1 cellular context compared by ENCODE assay signal in the genomic region with DNA sequence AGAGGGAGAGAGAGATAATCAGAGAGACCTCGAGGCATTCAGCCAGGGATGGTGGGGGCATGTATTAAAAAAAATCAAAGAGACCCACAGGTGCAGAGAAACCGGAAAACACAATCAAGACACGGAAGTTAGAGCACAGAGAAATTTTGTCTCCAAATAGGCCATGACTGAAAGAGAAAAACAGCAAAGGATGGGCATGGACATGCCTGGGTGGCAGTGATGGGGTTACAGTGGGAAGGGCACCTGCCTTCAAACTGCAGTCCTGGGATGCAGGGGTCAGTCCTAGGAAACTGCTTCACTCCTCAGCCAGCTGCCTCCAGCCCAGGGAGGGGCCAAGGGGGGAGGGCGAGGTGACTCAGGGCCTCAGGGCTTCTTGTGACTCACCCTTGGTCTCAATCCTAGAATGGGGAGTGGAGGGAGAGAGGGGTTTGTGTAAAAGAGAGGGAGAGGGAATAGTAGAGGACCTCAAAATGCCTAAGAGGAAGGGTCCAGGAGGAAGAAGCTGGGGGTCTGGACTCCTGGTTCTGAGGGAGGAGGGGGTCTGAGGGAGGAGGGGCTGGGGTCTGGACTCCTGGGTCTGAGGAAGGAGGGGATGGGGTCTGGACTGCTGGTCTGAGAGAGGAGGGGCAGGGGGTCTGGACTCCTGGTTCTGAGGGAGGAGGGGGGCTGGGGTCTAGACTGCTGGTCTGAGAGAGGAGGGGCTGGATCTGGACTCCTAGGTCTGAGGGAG.
TF ChIP-seq lines count a peak whose summit lies in the region.

No MANE protein-coding gene starts in this region.

TF ChIP-seq in K562, 482 proteins besides CTCF, POLR2A, EP300 and RAD21 (continued from another document and continues in another):
- TF ChIP-seq THRB (CRISPR knock-in tag; conservative IDR thresholded peaks at IDR 0.05) (peak; percentile 50; the same call in 1 of the 2 replicates), ZNF165 (CRISPR knock-in tag; IDR thresholded peaks at IDR 0.05; ENCODE audit: borderline replicate concordance) (no peak), NR2C1 (IDR thresholded peaks at IDR 0.05) (no peak), NR2C1 (tag; IDR thresholded peaks at IDR 0.05) (no peak), SMC3 (conservative IDR thresholded peaks at IDR 0.05; ENCODE audit: insufficient read depth, low read depth, low read length) (0 out of 2 replicates have a peak, but pooled peaks have one; percentile 5), TAF9B (IDR thresholded peaks at IDR 0.05; ENCODE audit: partially characterized antibody) (no peak), ELF1 (tag; IDR thresholded peaks at IDR 0.05) (0 out of 2 replicates have a peak, but pooled peaks have one; percentile 29), ELF2 (CRISPR knock-in tag; IDR thresholded peaks at IDR 0.05) (no peak), KDM1A (IDR thresholded peaks at IDR 0.05) (peak; percentile 70 to 80; a peak in 3 of 4 replicates), ZNF592 (IDR thresholded peaks at IDR 0.05) (peak; percentile 50), ZNF444 (CRISPR knock-in tag; IDR thresholded peaks at IDR 0.05) (no peak), CEBPB (tag; IDR thresholded peaks at IDR 0.05) (no peak), MAFK (IDR thresholded peaks at IDR 0.05; ENCODE audit: low read length) (peak; percentile 51; the same call in 1 of the 2 replicates), YY1 (IDR thresholded peaks at IDR 0.05; ENCODE audit: borderline replicate concordance in 1 of 3, control insufficient read depth in 1 of 3, extremely low read depth in 1 of 3, insufficient read depth in 3 of 3, insufficient read length in 1 of 3, insufficient replicate concordance in 2 of 3, low read depth in 1 of 3, low read length in 2 of 3) (peak in 1 of 3 experiments; percentile 32), PPARD (CRISPR knock-in tag; IDR thresholded peaks at IDR 0.05) (no peak), ZBTB26 (CRISPR knock-in tag; IDR thresholded peaks at IDR 0.05) (no peak), TAF1 (IDR thresholded peaks at IDR 0.05; ENCODE audit: control insufficient read depth, extremely low read depth, insufficient read depth, low read length, severe bottlenecking) (peak; percentile 30), CC2D1A (IDR thresholded peaks at IDR 0.05) (0 out of 2 replicates have a peak, but pooled peaks have one; percentile 12), NFRKB (IDR thresholded peaks at IDR 0.05; ENCODE audit: low read depth) (no peak; the same call in none of the 2 replicates), ZNF282 (CRISPR knock-in tag; IDR thresholded peaks at IDR 0.05) (no peak), JUNB (CRISPR knock-in tag; conservative IDR thresholded peaks at IDR 0.05) (peak; percentile 78), CAMTA2 (CRISPR knock-in tag; conservative IDR thresholded peaks at IDR 0.05) (no peak), SMARCA4 (IDR thresholded peaks at IDR 0.05) (peak; percentile 95), EHMT2 (IDR thresholded peaks at IDR 0.05) (no peak), RFX1 (IDR thresholded peaks at IDR 0.05) (no peak), ETV5 (CRISPR knock-in tag; IDR thresholded peaks at IDR 0.05; ENCODE audit: low read depth) (no peak), ZNF436 (CRISPR knock-in tag; IDR thresholded peaks at IDR 0.05) (no peak), HDAC2 (IDR thresholded peaks at IDR 0.05) (peak; percentile 59), ZNF124 (CRISPR knock-in tag; IDR thresholded peaks at IDR 0.05) (no peak), NCOR1 (IDR thresholded peaks at IDR 0.05) (peak; percentile 50; the same call in 1 of the 2 replicates), LARP7 (IDR thresholded peaks at IDR 0.05) (no peak), SMARCE1 (IDR thresholded peaks at IDR 0.05) (peak; percentile 96), PHF8 (IDR thresholded peaks at IDR 0.05; ENCODE audit: borderline replicate concordance, low read length) (peak; percentile 1; the same call in 1 of the 2 replicates), BRF1 (IDR thresholded peaks at IDR 0.05; ENCODE audit: borderline replicate concordance, extremely low read depth, insufficient read length) (no peak), CTBP1 (IDR thresholded peaks at IDR 0.05; ENCODE audit: borderline replicate concordance) (peak; percentile 37; the same call in 1 of the 2 replicates), ZNF740 (CRISPR knock-in tag; IDR thresholded peaks at IDR 0.05) (0 out of 2 replicates have a peak, but pooled peaks have one; percentile 19), ZNF740 (tag; IDR thresholded peaks at IDR 0.05) (no peak), ARID2 (IDR thresholded peaks at IDR 0.05) (no peak), ZNF583 (CRISPR knock-in tag; IDR thresholded peaks at IDR 0.05) (0 out of 2 replicates have a peak, but pooled peaks have one; percentile 44), ZNF77 (CRISPR knock-in tag; IDR thresholded peaks at IDR 0.05) (no peak), MYNN (IDR thresholded peaks at IDR 0.05) (peak; percentile 38; the same call in 1 of the 2 replicates), MYNN (CRISPR knock-in tag; IDR thresholded peaks at IDR 0.05) (no peak)
- TF ChIP-seq, protein P1, sequence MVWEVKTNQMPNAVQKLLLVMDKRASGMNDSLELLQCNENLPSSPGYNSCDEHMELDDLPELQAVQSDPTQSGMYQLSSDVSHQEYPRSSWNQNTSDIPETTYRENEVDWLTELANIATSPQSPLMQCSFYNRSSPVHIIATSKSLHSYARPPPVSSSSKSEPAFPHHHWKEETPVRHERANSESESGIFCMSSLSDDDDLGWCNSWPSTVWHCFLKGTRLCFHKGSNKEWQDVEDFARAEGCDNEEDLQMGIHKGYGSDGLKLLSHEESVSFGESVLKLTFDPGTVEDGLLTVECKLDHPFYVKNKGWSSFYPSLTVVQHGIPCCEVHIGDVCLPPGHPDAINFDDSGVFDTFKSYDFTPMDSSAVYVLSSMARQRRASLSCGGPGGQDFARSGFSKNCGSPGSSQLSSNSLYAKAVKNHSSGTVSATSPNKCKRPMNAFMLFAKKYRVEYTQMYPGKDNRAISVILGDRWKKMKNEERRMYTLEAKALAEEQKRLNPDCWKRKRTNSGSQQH (CRISPR knock-in tag; IDR thresholded peaks at IDR 0.05) = peak; percentile 42; the same call in 1 of the 2 replicates
- TF ChIP-seq, protein P2, sequence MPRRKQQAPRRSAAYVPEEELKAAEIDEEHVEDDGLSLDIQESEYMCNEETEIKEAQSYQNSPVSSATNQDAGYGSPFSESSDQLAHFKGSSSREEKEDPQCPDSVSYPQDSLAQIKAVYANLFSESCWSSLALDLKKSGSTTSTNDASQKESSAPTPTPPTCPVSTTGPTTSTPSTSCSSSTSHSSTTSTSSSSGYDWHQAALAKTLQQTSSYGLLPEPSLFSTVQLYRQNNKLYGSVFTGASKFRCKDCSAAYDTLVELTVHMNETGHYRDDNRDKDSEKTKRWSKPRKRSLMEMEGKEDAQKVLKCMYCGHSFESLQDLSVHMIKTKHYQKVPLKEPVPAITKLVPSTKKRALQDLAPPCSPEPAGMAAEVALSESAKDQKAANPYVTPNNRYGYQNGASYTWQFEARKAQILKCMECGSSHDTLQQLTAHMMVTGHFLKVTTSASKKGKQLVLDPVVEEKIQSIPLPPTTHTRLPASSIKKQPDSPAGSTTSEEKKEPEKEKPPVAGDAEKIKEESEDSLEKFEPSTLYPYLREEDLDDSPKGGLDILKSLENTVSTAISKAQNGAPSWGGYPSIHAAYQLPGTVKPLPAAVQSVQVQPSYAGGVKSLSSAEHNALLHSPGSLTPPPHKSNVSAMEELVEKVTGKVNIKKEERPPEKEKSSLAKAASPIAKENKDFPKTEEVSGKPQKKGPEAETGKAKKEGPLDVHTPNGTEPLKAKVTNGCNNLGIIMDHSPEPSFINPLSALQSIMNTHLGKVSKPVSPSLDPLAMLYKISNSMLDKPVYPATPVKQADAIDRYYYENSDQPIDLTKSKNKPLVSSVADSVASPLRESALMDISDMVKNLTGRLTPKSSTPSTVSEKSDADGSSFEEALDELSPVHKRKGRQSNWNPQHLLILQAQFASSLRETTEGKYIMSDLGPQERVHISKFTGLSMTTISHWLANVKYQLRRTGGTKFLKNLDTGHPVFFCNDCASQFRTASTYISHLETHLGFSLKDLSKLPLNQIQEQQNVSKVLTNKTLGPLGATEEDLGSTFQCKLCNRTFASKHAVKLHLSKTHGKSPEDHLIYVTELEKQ (CRISPR knock-in tag; IDR thresholded peaks at IDR 0.05) = no peak
- TF ChIP-seq, protein P3, sequence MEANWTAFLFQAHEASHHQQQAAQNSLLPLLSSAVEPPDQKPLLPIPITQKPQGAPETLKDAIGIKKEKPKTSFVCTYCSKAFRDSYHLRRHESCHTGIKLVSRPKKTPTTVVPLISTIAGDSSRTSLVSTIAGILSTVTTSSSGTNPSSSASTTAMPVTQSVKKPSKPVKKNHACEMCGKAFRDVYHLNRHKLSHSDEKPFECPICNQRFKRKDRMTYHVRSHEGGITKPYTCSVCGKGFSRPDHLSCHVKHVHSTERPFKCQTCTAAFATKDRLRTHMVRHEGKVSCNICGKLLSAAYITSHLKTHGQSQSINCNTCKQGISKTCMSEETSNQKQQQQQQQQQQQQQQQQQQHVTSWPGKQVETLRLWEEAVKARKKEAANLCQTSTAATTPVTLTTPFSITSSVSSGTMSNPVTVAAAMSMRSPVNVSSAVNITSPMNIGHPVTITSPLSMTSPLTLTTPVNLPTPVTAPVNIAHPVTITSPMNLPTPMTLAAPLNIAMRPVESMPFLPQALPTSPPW (CRISPR knock-in tag; IDR thresholded peaks at IDR 0.05) = peak; percentile 98
- TF ChIP-seq, protein P4, sequence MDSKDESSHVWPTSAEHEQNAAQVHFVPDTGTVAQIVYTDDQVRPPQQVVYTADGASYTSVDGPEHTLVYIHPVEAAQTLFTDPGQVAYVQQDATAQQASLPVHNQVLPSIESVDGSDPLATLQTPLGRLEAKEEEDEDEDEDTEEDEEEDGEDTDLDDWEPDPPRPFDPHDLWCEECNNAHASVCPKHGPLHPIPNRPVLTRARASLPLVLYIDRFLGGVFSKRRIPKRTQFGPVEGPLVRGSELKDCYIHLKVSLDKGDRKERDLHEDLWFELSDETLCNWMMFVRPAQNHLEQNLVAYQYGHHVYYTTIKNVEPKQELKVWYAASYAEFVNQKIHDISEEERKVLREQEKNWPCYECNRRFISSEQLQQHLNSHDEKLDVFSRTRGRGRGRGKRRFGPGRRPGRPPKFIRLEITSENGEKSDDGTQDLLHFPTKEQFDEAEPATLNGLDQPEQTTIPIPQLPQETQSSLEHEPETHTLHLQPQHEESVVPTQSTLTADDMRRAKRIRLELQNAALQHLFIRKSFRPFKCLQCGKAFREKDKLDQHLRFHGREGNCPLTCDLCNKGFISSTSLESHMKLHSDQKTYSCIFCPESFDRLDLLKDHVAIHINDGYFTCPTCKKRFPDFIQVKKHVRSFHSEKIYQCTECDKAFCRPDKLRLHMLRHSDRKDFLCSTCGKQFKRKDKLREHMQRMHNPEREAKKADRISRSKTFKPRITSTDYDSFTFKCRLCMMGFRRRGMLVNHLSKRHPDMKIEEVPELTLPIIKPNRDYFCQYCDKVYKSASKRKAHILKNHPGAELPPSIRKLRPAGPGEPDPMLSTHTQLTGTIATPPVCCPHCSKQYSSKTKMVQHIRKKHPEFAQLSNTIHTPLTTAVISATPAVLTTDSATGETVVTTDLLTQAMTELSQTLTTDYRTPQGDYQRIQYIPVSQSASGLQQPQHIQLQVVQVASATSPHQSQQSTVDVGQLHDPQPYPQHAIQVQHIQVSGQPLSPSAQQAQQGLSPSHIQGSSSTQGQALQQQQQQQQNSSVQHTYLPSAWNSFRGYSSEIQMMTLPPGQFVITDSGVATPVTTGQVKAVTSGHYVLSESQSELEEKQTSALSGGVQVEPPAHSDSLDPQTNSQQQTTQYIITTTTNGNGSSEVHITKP (IDR thresholded peaks at IDR 0.05; ENCODE audit: partially characterized antibody) = peak; percentile 9
